In the genomic region with DNA sequence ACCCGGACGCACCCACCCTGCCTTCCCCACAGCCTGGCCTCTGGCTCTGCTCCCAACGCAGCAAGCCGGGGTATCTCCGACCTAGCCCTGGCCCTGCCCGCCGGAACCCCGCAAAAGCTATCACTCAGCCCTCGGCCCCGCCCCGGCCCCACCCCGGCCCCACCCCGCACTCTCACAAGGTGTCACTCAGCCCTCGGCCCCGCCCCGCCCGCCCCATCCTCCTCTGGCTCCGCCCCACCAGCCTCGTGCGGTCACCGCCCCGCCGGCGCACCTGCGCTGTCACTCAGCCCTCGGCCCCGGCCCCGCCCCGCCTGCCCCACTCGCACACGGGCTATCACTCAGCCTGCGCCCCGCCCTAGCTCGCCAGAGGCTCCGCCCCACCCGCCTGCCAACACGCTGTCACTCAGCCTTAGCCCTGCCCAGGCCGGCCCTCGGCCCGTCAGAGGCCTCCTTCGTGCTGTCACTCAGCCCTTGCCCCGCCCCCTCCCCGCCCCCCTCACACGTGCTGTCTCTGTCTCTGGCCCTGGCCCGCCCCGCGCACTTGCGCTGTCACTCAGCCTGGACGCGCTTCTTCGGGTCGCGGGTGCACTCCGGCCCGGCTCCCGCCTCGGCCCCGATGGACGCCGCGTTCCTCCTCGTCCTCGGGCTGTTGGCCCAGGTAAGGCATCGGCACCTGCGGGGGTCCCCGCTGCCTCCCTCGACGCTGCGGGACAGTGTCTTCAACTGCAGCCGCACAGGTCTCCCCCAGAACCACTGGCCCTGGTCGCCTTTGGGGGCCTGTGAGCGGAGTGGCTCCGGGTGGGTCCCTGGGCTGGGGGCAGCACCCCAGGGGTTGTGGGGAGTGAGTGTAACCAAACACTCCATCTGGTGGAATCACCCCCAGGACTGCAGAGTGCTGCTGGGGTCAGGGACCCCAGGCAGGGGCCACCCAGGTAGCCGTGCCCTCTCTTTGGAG, we compare ENCODE assay signal across 1 cellular context.
TF ChIP-seq lines count a peak whose summit lies in the region.

A gene with protein sequence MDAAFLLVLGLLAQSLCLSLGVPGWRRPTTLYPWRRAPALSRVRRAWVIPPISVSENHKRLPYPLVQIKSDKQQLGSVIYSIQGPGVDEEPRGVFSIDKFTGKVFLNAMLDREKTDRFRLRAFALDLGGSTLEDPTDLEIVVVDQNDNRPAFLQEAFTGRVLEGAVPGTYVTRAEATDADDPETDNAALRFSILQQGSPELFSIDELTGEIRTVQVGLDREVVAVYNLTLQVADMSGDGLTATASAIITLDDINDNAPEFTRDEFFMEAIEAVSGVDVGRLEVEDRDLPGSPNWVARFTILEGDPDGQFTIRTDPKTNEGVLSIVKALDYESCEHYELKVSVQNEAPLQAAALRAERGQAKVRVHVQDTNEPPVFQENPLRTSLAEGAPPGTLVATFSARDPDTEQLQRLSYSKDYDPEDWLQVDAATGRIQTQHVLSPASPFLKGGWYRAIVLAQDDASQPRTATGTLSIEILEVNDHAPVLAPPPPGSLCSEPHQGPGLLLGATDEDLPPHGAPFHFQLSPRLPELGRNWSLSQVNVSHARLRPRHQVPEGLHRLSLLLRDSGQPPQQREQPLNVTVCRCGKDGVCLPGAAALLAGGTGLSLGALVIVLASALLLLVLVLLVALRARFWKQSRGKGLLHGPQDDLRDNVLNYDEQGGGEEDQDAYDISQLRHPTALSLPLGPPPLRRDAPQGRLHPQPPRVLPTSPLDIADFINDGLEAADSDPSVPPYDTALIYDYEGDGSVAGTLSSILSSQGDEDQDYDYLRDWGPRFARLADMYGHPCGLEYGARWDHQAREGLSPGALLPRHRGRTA (plus strand): TSS at position 533 of the 955 bp plus-strand sequence. CDS start 84 bp downstream, at position 617.

TF ChIP-seq in K562, 482 proteins besides CTCF, POLR2A, EP300 and RAD21 (continued from another document and continues in another):
- TF ChIP-seq, protein P1, sequence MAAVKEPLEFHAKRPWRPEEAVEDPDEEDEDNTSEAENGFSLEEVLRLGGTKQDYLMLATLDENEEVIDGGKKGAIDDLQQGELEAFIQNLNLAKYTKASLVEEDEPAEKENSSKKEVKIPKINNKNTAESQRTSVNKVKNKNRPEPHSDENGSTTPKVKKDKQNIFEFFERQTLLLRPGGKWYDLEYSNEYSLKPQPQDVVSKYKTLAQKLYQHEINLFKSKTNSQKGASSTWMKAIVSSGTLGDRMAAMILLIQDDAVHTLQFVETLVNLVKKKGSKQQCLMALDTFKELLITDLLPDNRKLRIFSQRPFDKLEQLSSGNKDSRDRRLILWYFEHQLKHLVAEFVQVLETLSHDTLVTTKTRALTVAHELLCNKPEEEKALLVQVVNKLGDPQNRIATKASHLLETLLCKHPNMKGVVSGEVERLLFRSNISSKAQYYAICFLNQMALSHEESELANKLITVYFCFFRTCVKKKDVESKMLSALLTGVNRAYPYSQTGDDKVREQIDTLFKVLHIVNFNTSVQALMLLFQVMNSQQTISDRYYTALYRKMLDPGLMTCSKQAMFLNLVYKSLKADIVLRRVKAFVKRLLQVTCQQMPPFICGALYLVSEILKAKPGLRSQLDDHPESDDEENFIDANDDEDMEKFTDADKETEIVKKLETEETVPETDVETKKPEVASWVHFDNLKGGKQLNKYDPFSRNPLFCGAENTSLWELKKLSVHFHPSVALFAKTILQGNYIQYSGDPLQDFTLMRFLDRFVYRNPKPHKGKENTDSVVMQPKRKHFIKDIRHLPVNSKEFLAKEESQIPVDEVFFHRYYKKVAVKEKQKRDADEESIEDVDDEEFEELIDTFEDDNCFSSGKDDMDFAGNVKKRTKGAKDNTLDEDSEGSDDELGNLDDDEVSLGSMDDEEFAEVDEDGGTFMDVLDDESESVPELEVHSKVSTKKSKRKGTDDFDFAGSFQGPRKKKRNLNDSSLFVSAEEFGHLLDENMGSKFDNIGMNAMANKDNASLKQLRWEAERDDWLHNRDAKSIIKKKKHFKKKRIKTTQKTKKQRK (IDR thresholded peaks at IDR 0.05; ENCODE audit: borderline replicate concordance, low read depth, low read length) = no peak
- TF ChIP-seq HDAC6 (IDR thresholded peaks at IDR 0.05; ENCODE audit: low read depth, low read length) (no peak), ZFP1 (CRISPR knock-in tag; IDR thresholded peaks at IDR 0.05) (no peak), CCNT2 (IDR thresholded peaks at IDR 0.05; ENCODE audit: borderline replicate concordance, extremely low read depth, insufficient read length, low read depth, low read length) (peak; percentile 83), MCM3 (IDR thresholded peaks at IDR 0.05) (no peak), ARID2 (IDR thresholded peaks at IDR 0.05) (no peak), FIP1L1 (IDR thresholded peaks at IDR 0.05; ENCODE audit: low read depth, low read length, poor library complexity, severe bottlenecking) (no peak), MYNN (IDR thresholded peaks at IDR 0.05) (no peak), MYNN (CRISPR knock-in tag; IDR thresholded peaks at IDR 0.05) (no peak), COPS2 (conservative IDR thresholded peaks at IDR 0.05) (no peak), RBM25 (IDR thresholded peaks at IDR 0.05; ENCODE audit: low read depth, low read length, severe bottlenecking) (no peak), TRIM28 (IDR thresholded peaks at IDR 0.05) (no peak), CBFA2T3 (IDR thresholded peaks at IDR 0.05) (no peak), MYC (IDR thresholded peaks at IDR 0.05; ENCODE audit: low read depth, low read length) (peak; percentile 56; the same call in 1 of the 2 replicates), MYC (CRISPR knock-in tag; IDR thresholded peaks at IDR 0.05; ENCODE audit: borderline replicate concordance, low read depth) (no peak), PRPF4 (IDR thresholded peaks at IDR 0.05; ENCODE audit: insufficient read depth, low read depth, low read length, poor library complexity, severe bottlenecking) (no peak), HDGF (IDR thresholded peaks at IDR 0.05) (no peak), CHD4 (IDR thresholded peaks at IDR 0.05; ENCODE audit: insufficient read depth, insufficient replicate concordance, low read depth, low read length, poor library complexity, severe bottlenecking) (no peak), SOX6 (IDR thresholded peaks at IDR 0.05) (no peak), TAF7 (tag; IDR thresholded peaks at IDR 0.05) (no peak), PCBP2 (IDR thresholded peaks at IDR 0.05; ENCODE audit: low read depth, low read length, poor library complexity, severe bottlenecking) (no peak), ZNF778 (CRISPR knock-in tag; IDR thresholded peaks at IDR 0.05) (no peak), ZNF436 (CRISPR knock-in tag; IDR thresholded peaks at IDR 0.05) (no peak)
- TF ChIP-seq, protein P2, sequence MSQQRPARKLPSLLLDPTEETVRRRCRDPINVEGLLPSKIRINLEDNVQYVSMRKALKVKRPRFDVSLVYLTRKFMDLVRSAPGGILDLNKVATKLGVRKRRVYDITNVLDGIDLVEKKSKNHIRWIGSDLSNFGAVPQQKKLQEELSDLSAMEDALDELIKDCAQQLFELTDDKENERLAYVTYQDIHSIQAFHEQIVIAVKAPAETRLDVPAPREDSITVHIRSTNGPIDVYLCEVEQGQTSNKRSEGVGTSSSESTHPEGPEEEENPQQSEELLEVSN (IDR thresholded peaks at IDR 0.05; ENCODE audit: borderline replicate concordance in 1 of 2, extremely low read depth in 1 of 2, insufficient read depth in 1 of 2, insufficient read length in 1 of 2, low read depth in 1 of 2, low read length in 1 of 2, poor library complexity in 1 of 2, severe bottlenecking in 1 of 2) = peak; percentile 47 to 78
- TF ChIP-seq, protein P3, sequence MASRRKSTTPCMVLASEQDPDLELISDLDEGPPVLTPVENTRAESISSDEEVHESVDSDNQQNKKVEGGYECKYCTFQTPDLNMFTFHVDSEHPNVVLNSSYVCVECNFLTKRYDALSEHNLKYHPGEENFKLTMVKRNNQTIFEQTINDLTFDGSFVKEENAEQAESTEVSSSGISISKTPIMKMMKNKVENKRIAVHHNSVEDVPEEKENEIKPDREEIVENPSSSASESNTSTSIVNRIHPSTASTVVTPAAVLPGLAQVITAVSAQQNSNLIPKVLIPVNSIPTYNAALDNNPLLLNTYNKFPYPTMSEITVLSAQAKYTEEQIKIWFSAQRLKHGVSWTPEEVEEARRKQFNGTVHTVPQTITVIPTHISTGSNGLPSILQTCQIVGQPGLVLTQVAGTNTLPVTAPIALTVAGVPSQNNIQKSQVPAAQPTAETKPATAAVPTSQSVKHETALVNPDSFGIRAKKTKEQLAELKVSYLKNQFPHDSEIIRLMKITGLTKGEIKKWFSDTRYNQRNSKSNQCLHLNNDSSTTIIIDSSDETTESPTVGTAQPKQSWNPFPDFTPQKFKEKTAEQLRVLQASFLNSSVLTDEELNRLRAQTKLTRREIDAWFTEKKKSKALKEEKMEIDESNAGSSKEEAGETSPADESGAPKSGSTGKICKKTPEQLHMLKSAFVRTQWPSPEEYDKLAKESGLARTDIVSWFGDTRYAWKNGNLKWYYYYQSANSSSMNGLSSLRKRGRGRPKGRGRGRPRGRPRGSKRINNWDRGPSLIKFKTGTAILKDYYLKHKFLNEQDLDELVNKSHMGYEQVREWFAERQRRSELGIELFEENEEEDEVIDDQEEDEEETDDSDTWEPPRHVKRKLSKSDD (conservative IDR thresholded peaks at IDR 0.05; ENCODE audit: low read length) = no peak
- TF ChIP-seq, protein P4, sequence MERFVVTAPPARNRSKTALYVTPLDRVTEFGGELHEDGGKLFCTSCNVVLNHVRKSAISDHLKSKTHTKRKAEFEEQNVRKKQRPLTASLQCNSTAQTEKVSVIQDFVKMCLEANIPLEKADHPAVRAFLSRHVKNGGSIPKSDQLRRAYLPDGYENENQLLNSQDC (CRISPR knock-in tag; IDR thresholded peaks at IDR 0.05) = no peak
- TF ChIP-seq, protein P5, sequence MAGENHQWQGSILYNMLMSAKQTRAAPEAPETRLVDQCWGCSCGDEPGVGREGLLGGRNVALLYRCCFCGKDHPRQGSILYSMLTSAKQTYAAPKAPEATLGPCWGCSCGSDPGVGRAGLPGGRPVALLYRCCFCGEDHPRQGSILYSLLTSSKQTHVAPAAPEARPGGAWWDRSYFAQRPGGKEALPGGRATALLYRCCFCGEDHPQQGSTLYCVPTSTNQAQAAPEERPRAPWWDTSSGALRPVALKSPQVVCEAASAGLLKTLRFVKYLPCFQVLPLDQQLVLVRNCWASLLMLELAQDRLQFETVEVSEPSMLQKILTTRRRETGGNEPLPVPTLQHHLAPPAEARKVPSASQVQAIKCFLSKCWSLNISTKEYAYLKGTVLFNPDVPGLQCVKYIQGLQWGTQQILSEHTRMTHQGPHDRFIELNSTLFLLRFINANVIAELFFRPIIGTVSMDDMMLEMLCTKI (IDR thresholded peaks at IDR 0.05; ENCODE audit: partially characterized antibody) = no peak
- TF ChIP-seq, protein P6, sequence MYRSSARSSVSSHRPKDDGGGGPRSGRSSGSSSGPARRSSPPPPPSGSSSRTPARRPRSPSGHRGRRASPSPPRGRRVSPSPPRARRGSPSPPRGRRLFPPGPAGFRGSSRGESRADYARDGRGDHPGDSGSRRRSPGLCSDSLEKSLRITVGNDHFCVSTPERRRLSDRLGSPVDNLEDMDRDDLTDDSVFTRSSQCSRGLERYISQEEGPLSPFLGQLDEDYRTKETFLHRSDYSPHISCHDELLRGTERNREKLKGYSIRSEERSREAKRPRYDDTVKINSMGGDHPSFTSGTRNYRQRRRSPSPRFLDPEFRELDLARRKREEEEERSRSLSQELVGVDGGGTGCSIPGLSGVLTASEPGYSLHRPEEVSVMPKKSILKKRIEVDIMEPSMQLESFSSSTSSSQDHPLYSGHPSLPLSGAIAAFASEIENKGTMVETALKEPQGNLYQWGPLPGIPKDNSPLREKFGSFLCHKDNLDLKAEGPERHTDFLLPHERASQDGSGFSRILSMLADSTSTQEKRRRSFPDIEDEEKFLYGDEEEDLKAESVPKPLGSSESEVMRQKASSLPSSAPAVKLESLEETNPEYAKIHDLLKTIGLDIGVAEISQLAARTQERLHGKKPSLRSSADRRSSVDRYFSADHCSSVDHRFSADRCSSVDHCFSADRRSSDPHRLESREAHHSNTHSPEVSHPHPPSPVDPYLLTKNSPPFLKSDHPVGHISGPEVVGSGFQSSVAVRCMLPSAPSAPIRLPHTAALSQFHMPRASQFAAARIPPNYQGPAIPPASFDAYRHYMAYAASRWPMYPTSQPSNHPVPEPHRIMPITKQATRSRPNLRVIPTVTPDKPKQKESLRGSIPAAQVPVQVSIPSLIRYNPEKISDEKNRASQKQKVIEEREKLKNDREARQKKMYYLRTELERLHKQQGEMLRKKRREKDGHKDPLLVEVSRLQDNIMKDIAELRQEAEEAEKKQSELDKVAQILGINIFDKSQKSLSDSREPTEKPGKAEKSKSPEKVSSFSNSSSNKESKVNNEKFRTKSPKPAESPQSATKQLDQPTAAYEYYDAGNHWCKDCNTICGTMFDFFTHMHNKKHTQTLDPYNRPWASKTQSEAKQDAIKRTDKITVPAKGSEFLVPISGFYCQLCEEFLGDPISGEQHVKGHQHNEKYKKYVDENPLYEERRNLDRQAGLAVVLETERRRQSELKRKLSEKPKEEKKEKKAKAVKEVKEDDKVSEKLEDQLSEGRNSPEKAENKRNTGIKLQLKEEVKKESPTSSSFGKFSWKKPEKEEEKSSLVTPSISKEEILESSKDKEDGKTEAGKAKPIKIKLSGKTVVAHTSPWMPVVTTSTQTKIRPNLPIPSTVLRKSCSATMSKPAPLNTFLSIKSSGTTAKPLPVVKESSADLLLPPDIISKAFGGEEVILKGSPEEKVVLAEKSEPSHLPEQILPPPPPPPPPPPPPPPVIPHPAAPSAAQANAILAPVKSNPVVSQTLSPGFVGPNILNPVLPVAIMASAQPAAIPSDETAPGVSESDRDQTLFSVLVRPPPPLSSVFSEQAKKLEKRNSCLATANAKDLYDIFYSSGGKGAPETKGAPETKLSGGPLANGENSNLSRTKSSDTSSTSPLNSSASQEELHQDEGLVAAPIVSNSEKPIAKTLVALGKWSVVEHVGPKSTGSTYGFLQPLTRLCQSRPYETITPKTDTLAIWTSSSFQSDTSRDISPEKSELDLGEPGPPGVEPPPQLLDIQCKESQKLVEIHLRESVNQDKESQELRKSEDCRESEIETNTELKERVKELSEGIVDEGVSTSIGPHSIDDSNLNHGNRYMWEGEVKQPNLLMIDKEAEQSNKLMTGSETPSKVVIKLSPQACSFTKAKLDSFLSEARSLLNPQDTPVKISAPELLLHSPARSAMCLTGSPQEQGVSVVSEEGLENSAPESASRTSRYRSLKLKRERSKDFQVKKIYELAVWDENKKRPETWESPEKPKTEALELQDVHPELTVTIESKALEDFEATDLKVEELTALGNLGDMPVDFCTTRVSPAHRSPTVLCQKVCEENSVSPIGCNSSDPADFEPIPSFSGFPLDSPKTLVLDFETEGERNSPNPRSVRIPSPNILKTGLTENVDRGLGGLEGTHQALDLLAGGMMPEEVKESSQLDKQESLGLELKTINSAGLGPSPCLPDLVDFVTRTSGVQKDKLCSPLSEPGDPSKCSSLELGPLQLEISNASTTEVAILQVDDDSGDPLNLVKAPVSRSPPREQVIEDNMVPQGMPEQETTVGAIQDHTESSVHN (IDR thresholded peaks at IDR 0.05; ENCODE audit: borderline replicate concordance in 1 of 2, low read depth in 1 of 2) = no peak
- TF ChIP-seq, protein P7, sequence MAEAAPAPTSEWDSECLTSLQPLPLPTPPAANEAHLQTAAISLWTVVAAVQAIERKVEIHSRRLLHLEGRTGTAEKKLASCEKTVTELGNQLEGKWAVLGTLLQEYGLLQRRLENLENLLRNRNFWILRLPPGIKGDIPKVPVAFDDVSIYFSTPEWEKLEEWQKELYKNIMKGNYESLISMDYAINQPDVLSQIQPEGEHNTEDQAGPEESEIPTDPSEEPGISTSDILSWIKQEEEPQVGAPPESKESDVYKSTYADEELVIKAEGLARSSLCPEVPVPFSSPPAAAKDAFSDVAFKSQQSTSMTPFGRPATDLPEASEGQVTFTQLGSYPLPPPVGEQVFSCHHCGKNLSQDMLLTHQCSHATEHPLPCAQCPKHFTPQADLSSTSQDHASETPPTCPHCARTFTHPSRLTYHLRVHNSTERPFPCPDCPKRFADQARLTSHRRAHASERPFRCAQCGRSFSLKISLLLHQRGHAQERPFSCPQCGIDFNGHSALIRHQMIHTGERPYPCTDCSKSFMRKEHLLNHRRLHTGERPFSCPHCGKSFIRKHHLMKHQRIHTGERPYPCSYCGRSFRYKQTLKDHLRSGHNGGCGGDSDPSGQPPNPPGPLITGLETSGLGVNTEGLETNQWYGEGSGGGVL (CRISPR knock-in tag; IDR thresholded peaks at IDR 0.05) = no peak
